Comparison of ENCODE assay signal across 1 cellular context in genomic region chr11:72575533-72576170, GRCh38.
TF ChIP-seq lines count a peak whose summit lies in the region.

No MANE protein-coding gene starts in this region.

TF ChIP-seq in K562, 482 proteins besides CTCF, POLR2A, EP300 and RAD21:
- TF ChIP-seq TAF15 (IDR thresholded peaks at IDR 0.05; ENCODE audit: low read depth, low read length) = no peak
- peak; percentile 66 for TF ChIP-seq ZFP36 (IDR thresholded peaks at IDR 0.05; ENCODE audit: low read depth, low read length, partially characterized antibody)
TF ChIP-seq in K562: peak in this region for 1.
